In the genomic region with DNA sequence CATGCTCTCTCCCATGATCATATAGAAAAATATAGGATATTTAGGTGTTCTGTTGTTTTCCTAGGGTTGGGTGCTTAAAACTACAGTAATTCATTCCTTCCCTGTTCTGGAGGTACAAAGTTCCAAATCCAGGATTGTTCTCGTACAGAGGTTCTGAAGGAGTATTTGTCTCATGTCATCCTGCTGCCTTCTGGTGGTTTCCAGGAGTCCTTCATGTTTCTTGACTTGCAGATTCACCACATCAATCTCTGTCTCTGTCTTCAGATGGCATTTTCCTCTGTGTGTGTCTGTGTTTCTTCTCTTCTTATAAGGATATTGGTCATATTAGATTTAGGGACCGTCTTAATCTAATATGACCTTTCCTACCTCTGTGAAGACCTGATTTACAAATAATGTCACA, we compare ENCODE assay signal across 8 cellular contexts.
"Had no signal": no experiment of that assay in that cellular context is flagged by ENCODE, and none has a peak within 500 bp of the region (broad histone marks: within the 10 kb centered on the region; RNA-seq: fewer than 3 reads in every experiment).

No MANE protein-coding gene starts in this region.

- DNase-seq: activated CD4-positive, alpha-beta memory T cell treated with anti-CD3 and anti-CD28 coated beads for 36 hours; activated effector memory CD4-positive, alpha-beta T cell treated with anti-CD3 and anti-CD28 coated beads, Interleukin-2, amount 50 U/mL, for 16 hours; activated T-cell treated with anti-CD3 and anti-CD28 coated beads, Interleukin-2, amount 50 U/mL, for 4 hours; amniotic stem cell; glutamatergic neuron; stimulated activated CD4-positive, alpha-beta T cell treated with anti-CD3 and anti-CD28 coated beads, Interleukin-4, amount 100 ng/mL, for 1 hour had no signal

- H3K27ac ChIP-seq: VCaP had no signal

- ATAC-seq: activated naive CD4-positive, alpha-beta T cell treated with anti-CD3 and anti-CD28 coated beads, Interleukin-2, amount 50 U/mL, for 72 hours; activated T-cell treated with anti-CD3 and anti-CD28 coated beads, Interleukin-2, amount 50 U/mL, for 4 hours had no signal
